12 cellular contexts compared by ENCODE assay signal in the genomic region with DNA sequence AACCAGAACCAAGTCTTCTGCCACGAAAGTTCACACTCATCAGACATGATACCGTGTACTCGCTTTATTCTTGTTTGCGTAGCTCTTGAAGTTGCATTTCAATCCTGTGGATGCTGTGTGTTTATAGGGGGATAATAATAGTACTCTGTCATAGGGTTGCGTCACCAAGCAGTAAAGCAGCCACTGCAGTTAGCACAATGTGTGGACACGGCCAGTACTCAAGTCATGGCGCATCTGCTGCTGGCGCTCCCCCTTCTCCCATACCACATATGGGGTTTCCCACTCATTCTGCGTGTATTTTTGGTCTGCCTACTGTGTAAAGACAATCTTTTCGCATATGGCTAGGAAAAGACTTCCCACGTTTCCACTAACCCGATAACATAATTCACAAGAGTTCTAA. TPM values are rescaled to one million over a fixed set of nuclear protein-coding genes. Genes with fewer than 3 reads are reported as not detected.
DNase-seq lines count a peak whose midpoint lies in the region; ATAC-seq and TF ChIP-seq lines count a peak whose summit lies in the region.
"Had no signal": no experiment of that assay in that cellular context is flagged by ENCODE, and none has a peak within 500 bp of the region (broad histone marks: within the 10 kb centered on the region; RNA-seq: fewer than 3 reads in every experiment).

No MANE protein-coding gene starts in this region.

- no peak for ATAC-seq in CD4-positive, alpha-beta T cell (ENCODE audit: poor library complexity)
- ATAC-seq in HG03025 (IDR thresholded peaks at IDR 0.05; ENCODE audit: low FRiP score, unreplicated experiment) = no peak

- H3K36me3 Mint-ChIP-seq in CD4-positive, alpha-beta T cell (ENCODE audit: low read depth) = peaks cover 18% of the 10 kb centered on the region
- no peaks in the 10 kb centered on the region for H3K36me3 Mint-ChIP-seq in neural crest cell (ENCODE audit: low read depth)

- no peak for DNase-seq in CD4-positive, alpha-beta T cell
- DNase-seq in MV-4-11 (lab: John Stamatoyannopoulos, UW) (peak; percentile 48), neural crest cell (ENCODE audit: low read depth, low spot score) (no peak), GM03348 (ENCODE audit: low spot score) (no peak), H7 (no peak)
- no peak for DNase-seq in stimulated activated CD4-positive, alpha-beta T cell treated with anti-CD3 and anti-CD28 coated beads, Interleukin-15, amount 100 ng/mL, for 24 hours
- DNase-seq: activated CD4-positive, alpha-beta T cell treated with anti-CD3 and anti-CD28 coated beads, Interleukin-2, amount 10 ng/mL, durations not matched to agents 24 days and 14 days; activated naive CD8-positive, alpha-beta T cell treated with anti-CD3 and anti-CD28 coated beads, Interleukin-2, amount 10 ng/mL, durations not matched to agents 7 days and 5 days; effector CD4-positive, alpha-beta T cell had no signal

- no peaks in the 10 kb centered on the region for H3K9me3 Mint-ChIP-seq in CD4-positive, alpha-beta T cell
- H3K9me3 Mint-ChIP-seq in neural crest cell = no peaks in the 10 kb centered on the region
- H3K9me3 Mint-ChIP-seq: activated CD4-positive, alpha-beta T cell treated with anti-CD3 and anti-CD28 coated beads, Interleukin-2, amount 10 ng/mL, durations not matched to agents 24 days and 14 days; activated naive CD8-positive, alpha-beta T cell treated with anti-CD3 and anti-CD28 coated beads, Interleukin-2, amount 10 ng/mL, durations not matched to agents 7 days and 5 days had no signal

- peaks cover 35% of the 10 kb centered on the region for H3K4me1 Mint-ChIP-seq in CD4-positive, alpha-beta T cell (ENCODE audit: low read depth)
- peaks cover 34% of the 10 kb centered on the region for H3K4me1 Mint-ChIP-seq in neural crest cell

- H3K4me3 ChIP-seq in H7 (ENCODE audit: insufficient read depth, low read depth, low read length) = no peak overlapping the region

- TF ChIP-seq CTCF in CD4-positive, alpha-beta T cell (IDR thresholded peaks at IDR 0.05) = no peak
- no peak for TF ChIP-seq CTCF in neural crest cell (conservative IDR thresholded peaks at IDR 0.05)

- CTCF ChIA-PET in CD4-positive, alpha-beta T cell (lab: Charles Lee) = no interaction called here

- no peaks in the 10 kb centered on the region for H3K9me3 ChIP-seq in CD4-positive, alpha-beta T cell (ENCODE audit: control insufficient read depth, low read length)

- peaks cover 9% of the 10 kb centered on the region for H3K27me3 Mint-ChIP-seq in CD4-positive, alpha-beta T cell
- peaks cover 9% of the 10 kb centered on the region for H3K27me3 Mint-ChIP-seq in neural crest cell (ENCODE audit: low read depth)

- H3K36me3 ChIP-seq in H7 (replicated peaks; ENCODE audit: control insufficient read depth, insufficient read depth, low read length) = no peaks in the 10 kb centered on the region

- H3K27ac ChIP-seq in CD4-positive, alpha-beta T cell (ENCODE audit: low read depth, low read length) = no peak overlapping the region
- H3K27ac ChIP-seq in cingulate gyrus (ENCODE audit: low read depth, low read length) = peak overlapping the region; percentile 96
- H3K27ac ChIP-seq: SK-N-MC had no signal

- H3K4me3 Mint-ChIP-seq in CD4-positive, alpha-beta T cell = peak overlapping the region; percentile 76
- peak overlapping the region; percentile 52 for H3K4me3 Mint-ChIP-seq in neural crest cell

- POLR2A ChIA-PET in CD4-positive, alpha-beta T cell (lab: Charles Lee) = interaction anchor here (1.2 to 6.5 kb wide), 10 partner anchors 8 to 1703 kb away, joined by 4 to 459 read pairs (median 40); no protein-coding TSS in a partner anchor

- peaks cover 1% of the 10 kb centered on the region for H3K27me3 ChIP-seq in CD4-positive, alpha-beta T cell (ENCODE audit: control insufficient read depth, insufficient read depth, low read length)
- peaks cover 7% of the 10 kb centered on the region for H3K27me3 ChIP-seq in H7 (ENCODE audit: control insufficient read depth, insufficient read depth, low read length)

- H3K27ac Mint-ChIP-seq in CD4-positive, alpha-beta T cell = peak overlapping the region; percentile 98
- H3K27ac Mint-ChIP-seq in neural crest cell (ENCODE audit: unreplicated experiment) = no peak overlapping the region

- intact Hi-C loops in CD4-positive, alpha-beta T cell (cut with DNase I, micrococcal nuclease) = loop anchor here in 1 of 2 experiments (10.0 kb wide), 3 partner anchors 127 to 223 kb away; no protein-coding TSS in a partner anchor

RNA-seq across cellular contexts. Expression of gene ZBTB14, which starts 2.1 kb away (rescaled TPM):
- total RNA-seq in CD4-positive, alpha-beta T cell = 10 to 100 TPM; 26.6 to 27.4 TPM
- total RNA-seq in neural crest cell = 21.9 and 22.4 TPM in 2 replicates
- total RNA-seq in H7 (2014; rRNA removed; shearing (Covaris generic)) = 15.1 and 19.9 TPM in 2 replicates
